Comparison of ENCODE assay signal across 27 cellular contexts in the genomic region with DNA sequence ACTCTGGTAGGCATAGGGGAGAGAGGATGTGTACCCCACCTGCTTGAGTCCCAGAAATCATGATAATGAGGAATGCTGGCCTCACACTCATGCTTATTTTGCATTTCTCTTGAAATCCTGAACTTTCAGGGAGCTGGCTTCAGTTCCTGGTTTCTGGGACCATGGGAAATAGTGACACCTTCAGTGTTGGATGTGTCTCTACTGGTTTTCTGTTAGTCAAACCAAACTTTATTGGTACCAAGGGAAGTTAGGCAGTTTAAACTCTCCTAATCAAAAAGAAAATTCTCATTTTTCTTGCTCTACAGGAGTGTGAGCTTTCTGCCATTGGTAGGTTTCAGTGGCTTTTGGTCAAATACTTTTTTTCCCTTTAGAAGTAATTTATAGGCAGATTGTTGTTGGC. TPM values are rescaled to one million over a fixed set of nuclear protein-coding genes. Genes with fewer than 3 reads are reported as not detected.
A peak's percentile ranks its signal among the peaks of the same experiment; 100 is the strongest.
DNase-seq lines count a peak whose midpoint lies in the region; ATAC-seq and TF ChIP-seq lines count a peak whose summit lies in the region.
"Had no signal": no experiment of that assay in that cellular context is flagged by ENCODE, and none has a peak within 500 bp of the region (broad histone marks: within the 10 kb centered on the region; RNA-seq: fewer than 3 reads in every experiment).

No MANE protein-coding gene starts in this region.

- no peaks in the 10 kb centered on the region for H3K36me3 Mint-ChIP-seq in HFFc6 (ENCODE audit: low read depth)
- H3K36me3 Mint-ChIP-seq in T-helper 17 cell (ENCODE audit: low read depth) = peaks cover 2% of the 10 kb centered on the region

- H3K27me3 ChIP-seq in foreskin keratinocyte (peaks cover 7% of the 10 kb centered on the region), ascending aorta (no peaks in the 10 kb centered on the region)
- H3K27me3 ChIP-seq: dorsolateral prefrontal cortex, SJSA1 had no signal

- H3K27me3 Mint-ChIP-seq in HFFc6 (ENCODE audit: insufficient read depth) (no peaks in the 10 kb centered on the region; the same call in 1 of the 2 replicates), T-helper 17 cell (no peaks in the 10 kb centered on the region)

- peak; percentile 32 for DNase-seq in DMS53 (lab: John Stamatoyannopoulos, UW)
- no peak for DNase-seq in DMS53 treated with DMSO at 0.1 percent for 48 hours (lab: John Stamatoyannopoulos, UW; ENCODE audit: unreplicated experiment)
- peak; percentile 28 for DNase-seq in HFFc6
- no peak for DNase-seq in T-helper 17 cell
- DNase-seq in foreskin keratinocyte = no peak
- no peak for DNase-seq in ascending aorta (ENCODE audit: low spot score in 2 of 2)
- no peak for DNase-seq in HuH-7.5 (ENCODE audit: low spot score)
- DNase-seq: activated gamma-delta T cell; amniotic stem cell; Caco-2; dorsolateral prefrontal cortex; IMR-90; NCI-H2107; NCI-H774; psoas muscle; stimulated activated CD4-positive, alpha-beta T cell treated with anti-CD3 and anti-CD28 coated beads, Interleukin-2, amount 100 ng/mL, for 48 hours; T-helper 9 cell had no signal

- intact Hi-C loops in ascending aorta (cut with DNase I) = no loop called here

- H3K27ac ChIP-seq in foreskin keratinocyte = no peak overlapping the region
- no peak overlapping the region for H3K27ac ChIP-seq in ascending aorta
- H3K27ac ChIP-seq: 22Rv1, cardiac muscle cell, psoas muscle, SJSA1, skin epidermis had no signal

- peak; percentile 40; the same call in 1 of the 2 replicates for TF ChIP-seq CTCF in HFFc6 (IDR thresholded peaks at IDR 0.05)
- TF ChIP-seq CTCF in foreskin keratinocyte (conservative IDR thresholded peaks at IDR 0.05) = peak; percentile 44
- peak in 1 of 3 experiments; percentile 9 for TF ChIP-seq CTCF in ascending aorta (IDR thresholded peaks at IDR 0.05)

- ATAC-seq in T-helper 17 cell (no peak), foreskin keratinocyte (no peak), GM21423 (IDR thresholded peaks at IDR 0.05; ENCODE audit: unreplicated experiment) (no peak)
- ATAC-seq: activated CD4-positive, CD25-positive, alpha-beta regulatory T cell treated with anti-CD3 and anti-CD28 coated beads, Interleukin-2, amount 50 U/mL, for 24 hours; esophagus mucosa; HCT116; Panc1; psoas muscle had no signal

- H3K4me3 Mint-ChIP-seq in HFFc6 = no peak overlapping the region
- H3K4me3 Mint-ChIP-seq in T-helper 17 cell = no peak overlapping the region
- H3K4me3 Mint-ChIP-seq: neural crest cell had no signal

- H3K36me3 ChIP-seq in ascending aorta = no peaks in the 10 kb centered on the region
- H3K36me3 ChIP-seq: cardiac muscle cell, SJSA1 had no signal

- no peaks in the 10 kb centered on the region for H3K9me3 ChIP-seq in T-helper 17 cell (ENCODE audit: control insufficient read depth, low read length, poor library complexity, severe bottlenecking)
- H3K9me3 ChIP-seq in ascending aorta = no peaks in the 10 kb centered on the region
- H3K9me3 ChIP-seq: Caco-2, psoas muscle, SJSA1 had no signal

- no peak overlapping the region; the same call in 1 of the 2 replicates for H3K27ac Mint-ChIP-seq in HFFc6
- peak overlapping the region; percentile 47 for H3K27ac Mint-ChIP-seq in T-helper 17 cell

- H3K9me3 Mint-ChIP-seq in HFFc6 = no peaks in the 10 kb centered on the region
- H3K9me3 Mint-ChIP-seq: neural crest cell had no signal

- H3K4me1 ChIP-seq in foreskin keratinocyte (no peaks in the 10 kb centered on the region), ascending aorta (peaks cover 0 to 21% of the 10 kb centered on the region in 2 donors)
- H3K4me1 ChIP-seq: Caco-2, SJSA1 had no signal

- H3K4me1 Mint-ChIP-seq in HFFc6 (ENCODE audit: low read depth) = peaks cover 14% of the 10 kb centered on the region
- H3K4me1 Mint-ChIP-seq in T-helper 17 cell = peaks cover 54% of the 10 kb centered on the region

- no peak overlapping the region for H3K4me3 ChIP-seq in ascending aorta
- H3K4me3 ChIP-seq: cardiac muscle cell, dorsolateral prefrontal cortex, psoas muscle, SJSA1, skin epidermis had no signal

RNA-seq across cellular contexts. Expression of a gene that starts 11.8 kb away (rescaled TPM):
- total RNA-seq in HFFc6 (2021; fragmentation: NEBNext Ultra II Directional; extraction: Animal tissue kit (Norgen Biotek cat#: 25700)) = 10 to 100 TPM; 23.5 to 36.9 (median 29.6) TPM
- total RNA-seq in T-helper 17 cell = 10 to 100 TPM; 66.7 to 86.8 TPM
- total RNA-seq in foreskin keratinocyte = 8.7 and 13.3 TPM in 2 replicates
- 7.9 and 11.1 TPM in 2 replicates for polyA plus RNA-seq in foreskin keratinocyte
- total RNA-seq in ascending aorta = 39.8 TPM

Comparison
In these comparisons a context has a peak if more than half of its experiments do, and no peak if none do; other contexts are left out.
1. DNase-seq: peak in DMS53 (single experiment) and HFFc6 (single experiment); none in DMS53 treated with DMSO at 0.1 percent for 48 hours (single experiment), T-helper 17 cell (0 of 3), foreskin keratinocyte (0 of 2), ascending aorta (0 of 2) and HuH-7.5 (single experiment).